ENCODE assay signal across 24 cellular contexts in genomic region chr7:38775503-38775902, GRCh38.
A peak's percentile ranks its signal among the peaks of the same experiment; 100 is the strongest.
DNase-seq lines count a peak whose midpoint lies in the region; ATAC-seq lines count a peak whose summit lies in the region.
"Had no signal": no experiment of that assay in that cellular context is flagged by ENCODE, and none has a peak within 500 bp of the region (broad histone marks: within the 10 kb centered on the region; RNA-seq: fewer than 3 reads in every experiment).

No MANE protein-coding gene starts in this region.

- H3K27me3 ChIP-seq in H7 (ENCODE audit: control insufficient read depth, insufficient read depth, low read length) (no peaks in the 10 kb centered on the region), mesendoderm (ENCODE audit: insufficient read depth, low read length, poor library complexity) (no peaks in the 10 kb centered on the region)
- H3K27me3 ChIP-seq: foreskin keratinocyte, ovary, right atrium auricular region, stomach had no signal

- H3K27ac ChIP-seq in mesendoderm (ENCODE audit: low read depth, low read length) = no peak overlapping the region
- H3K27ac ChIP-seq: foreskin keratinocyte, ovary, right atrium auricular region, RWPE1, stomach had no signal

- no peak overlapping the region for H2BK15ac ChIP-seq in mesendoderm (replicated peaks; ENCODE audit: low read depth)

- no peaks in the 10 kb centered on the region for H3K4me1 ChIP-seq in mesendoderm (ENCODE audit: control insufficient read depth, low read depth, low read length)
- H3K4me1 ChIP-seq: foreskin keratinocyte, right atrium auricular region, stomach had no signal

- intact Hi-C loops in left ventricle myocardium superior (cut with micrococcal nuclease) = no loop called here

- H3K4me3 ChIP-seq in H7 (ENCODE audit: insufficient read depth, low read depth, low read length) = no peak overlapping the region
- no peak overlapping the region for H3K4me3 ChIP-seq in mesendoderm (ENCODE audit: low read length)
- H3K4me3 ChIP-seq: lung, ovary, right atrium auricular region, stomach had no signal

- no peak overlapping the region for H3K4ac ChIP-seq in mesendoderm (ENCODE audit: low read depth, low read length)

- peak; percentile 2 for DNase-seq in H7
- DNase-seq in NCI-H146 (lab: John Stamatoyannopoulos, UW) = peak; percentile 72
- peak; percentile 52 for DNase-seq in NCI-H510A (lab: John Stamatoyannopoulos, UW)
- DNase-seq in mesendoderm = peak; percentile 12
- no peak for DNase-seq in GF-D8 (lab: John Stamatoyannopoulos, UW)
- DNase-seq in left ventricle myocardium superior = no peak
- no peak for DNase-seq in GM03348 (ENCODE audit: low spot score)
- DNase-seq: activated CD4-positive, CD25-positive, alpha-beta regulatory T cell; activated CD8-positive, alpha-beta T cell treated with anti-CD3 and anti-CD28 coated beads, Interleukin-2, amount 10 ng/mL, durations not matched to agents 7 days and 5 days; activated naive CD4-positive, alpha-beta T cell treated with anti-CD3 and anti-CD28 coated beads, Interleukin-2, amount 10 ng/mL, durations not matched to agents 7 days and 5 days; activated T-cell treated with anti-CD3 and anti-CD28 coated beads, Interleukin-2, amount 50 U/mL, for 4 hours; CD8-positive, alpha-beta T cell; central memory CD4-positive, alpha-beta T cell; foreskin keratinocyte; hippocampal formation; NCI-H2171 treated with DMSO at 0.1 percent for 48 hours; ovary; stimulated activated CD4-positive, alpha-beta T cell treated with anti-CD3 and anti-CD28 coated beads, Interleukin-4, amount 100 ng/mL, for 4 hours; stomach; T1000 had no signal

- H2AK5ac ChIP-seq in mesendoderm (ENCODE audit: low read length) = no peak overlapping the region

- no peaks in the 10 kb centered on the region for H3K36me3 ChIP-seq in H7 (replicated peaks; ENCODE audit: control insufficient read depth, insufficient read depth, low read length)
- H3K36me3 ChIP-seq in mesendoderm (ENCODE audit: control insufficient read depth, insufficient read depth, low read length) = no peaks in the 10 kb centered on the region
- H3K36me3 ChIP-seq: ovary, right atrium auricular region had no signal

- H3K18ac ChIP-seq in mesendoderm (ENCODE audit: low read length) = no peak overlapping the region

- no peaks in the 10 kb centered on the region for H3K79me1 ChIP-seq in mesendoderm (ENCODE audit: low read length)

- no peak overlapping the region for H4K8ac ChIP-seq in mesendoderm (ENCODE audit: low read depth, low read length)

- no peak overlapping the region for H2BK120ac ChIP-seq in mesendoderm (ENCODE audit: low read depth, low read length)

- no peaks in the 10 kb centered on the region for H3K79me2 ChIP-seq in mesendoderm (ENCODE audit: control insufficient read depth, insufficient read depth, low read length)

- H2BK5ac ChIP-seq in mesendoderm (ENCODE audit: low read length) = no peak overlapping the region

- no peak for ATAC-seq in HG03159 (IDR thresholded peaks at IDR 0.05; ENCODE audit: unreplicated experiment)
- ATAC-seq in left ventricle myocardium superior = no peak
- ATAC-seq: activated CD8-positive, alpha-beta T cell treated with anti-CD3 and anti-CD28 coated beads, Interleukin-2, amount 10 ng/mL, durations not matched to agents 7 days and 5 days; activated T-cell treated with anti-CD3 and anti-CD28 coated beads, Interleukin-2, amount 50 U/mL, for 4 hours; CD8-positive, alpha-beta T cell; foreskin keratinocyte had no signal

- H3K23ac ChIP-seq in mesendoderm (ENCODE audit: low read length) = no peak overlapping the region

- no CpG with 5 or more reads among the region's 1 CpG for WGBS in mesendoderm (ENCODE audit: extremely low coverage, insufficient coverage, low lambda C conversion rate)

- H3K9ac ChIP-seq in mesendoderm (ENCODE audit: low read length) = no peak overlapping the region

- no peak overlapping the region for H3K4me2 ChIP-seq in mesendoderm (ENCODE audit: low read length)

- H3K56ac ChIP-seq in mesendoderm (ENCODE audit: low read length) = no peak overlapping the region

- H4K5ac ChIP-seq in mesendoderm (ENCODE audit: low read length) = no peak overlapping the region

Comparison
In these comparisons a context has a peak if more than half of its experiments do, and no peak if none do; other contexts are left out.
1. DNase-seq: peak in H7 (single experiment), NCI-H146 (single experiment), NCI-H510A (single experiment) and mesendoderm (single experiment); none in GF-D8 (single experiment), left ventricle myocardium superior (single experiment) and GM03348 (single experiment).